In the genomic region with DNA sequence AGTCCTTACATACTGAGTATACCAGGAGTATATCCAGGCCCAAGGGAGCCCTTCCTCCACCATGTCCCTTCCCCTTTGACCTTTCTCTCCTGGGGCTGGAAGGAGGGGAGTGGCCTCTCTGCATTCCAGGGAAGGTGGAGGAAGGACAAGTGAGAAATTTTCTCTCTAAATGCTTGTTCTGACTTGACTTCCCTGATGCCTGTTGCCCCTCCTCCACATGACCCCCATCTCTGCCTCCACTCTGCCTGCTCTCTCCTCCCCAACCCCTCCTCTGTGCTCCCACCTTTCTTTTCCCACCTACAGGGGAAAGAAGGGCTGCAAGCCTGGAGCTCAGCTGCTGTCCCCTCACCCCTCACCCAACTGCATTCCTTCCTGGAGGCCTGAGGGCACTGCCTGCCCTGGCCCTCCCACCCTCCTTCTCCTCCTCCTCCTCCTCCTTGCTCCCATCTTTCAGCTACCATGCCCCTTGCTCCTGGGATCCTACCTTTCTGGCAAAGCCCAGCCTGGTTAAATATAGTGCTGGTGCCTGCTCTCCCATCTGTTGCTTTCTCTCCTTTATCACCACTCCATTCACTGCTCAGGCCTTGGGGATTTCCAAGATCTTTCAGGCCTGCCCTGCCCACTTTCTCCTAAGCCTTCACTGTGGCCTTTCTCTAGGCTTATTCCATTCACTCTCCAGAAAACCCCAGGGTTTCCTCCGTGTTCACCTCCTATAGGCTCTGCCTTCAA, we compare ENCODE assay signal across 9 cellular contexts. TPM values are rescaled to one million over a fixed set of nuclear protein-coding genes. Genes with fewer than 3 reads are reported as not detected.
DNase-seq lines count a peak whose midpoint lies in the region; ATAC-seq, FAIRE-seq and TF ChIP-seq lines count a peak whose summit lies in the region.
"Had no signal": no experiment of that assay in that cellular context is flagged by ENCODE, and none has a peak within 500 bp of the region (broad histone marks: within the 10 kb centered on the region; RNA-seq: fewer than 3 reads in every experiment).

No MANE protein-coding gene starts in this region.

- H3K9me3 ChIP-seq in keratinocyte (ENCODE audit: control insufficient read depth, low read depth, low read length) = no peaks in the 10 kb centered on the region
- H3K9me3 ChIP-seq in testis = no peaks in the 10 kb centered on the region
- H3K9me3 ChIP-seq in effector memory CD4-positive, alpha-beta T cell (ENCODE audit: control insufficient read depth, low read length) = no peaks in the 10 kb centered on the region

- no peaks in the 10 kb centered on the region for H3K79me2 ChIP-seq in keratinocyte (ENCODE audit: control insufficient read depth, insufficient read depth, low read length)

- CTCF ChIA-PET in activated CD8-positive, alpha-beta T cell treated with anti-CD3 and anti-CD28 coated beads, Interleukin-2, amount 10 ng/mL, durations not matched to agents 7 days and 5 days (lab: Charles Lee) = no interaction called here

- peak; percentile 8 for DNase-seq in NCI-H2227 (lab: John Stamatoyannopoulos, UW; ENCODE audit: unreplicated experiment)
- no peak for DNase-seq in NCI-H2227 treated with DMSO at 0.1 percent for 48 hours (lab: John Stamatoyannopoulos, UW)
- peak; percentile 33 for DNase-seq in bronchial epithelial cell (ENCODE audit: low read depth)
- DNase-seq in keratinocyte (ENCODE audit: low read depth, low spot score) = no peak
- peak; percentile 50 for DNase-seq in testis
- DNase-seq in effector memory CD4-positive, alpha-beta T cell = no peak
- no peak for DNase-seq in activated CD8-positive, alpha-beta T cell treated with anti-CD3 and anti-CD28 coated beads, Interleukin-2, amount 10 ng/mL, durations not matched to agents 7 days and 5 days
- DNase-seq: 8988T had no signal

- H3K36me3 ChIP-seq in bronchial epithelial cell (ENCODE audit: control insufficient read depth, insufficient read depth, low read length) (no peaks in the 10 kb centered on the region), keratinocyte (ENCODE audit: control insufficient read depth in 2 of 2, extremely low read depth in 1 of 2, insufficient read depth in 2 of 2, low read length in 2 of 2) (no peaks in the 10 kb centered on the region), testis (ENCODE audit: low read depth, missing control alignments) (no peaks in the 10 kb centered on the region)
- no peaks in the 10 kb centered on the region for H3K36me3 ChIP-seq in effector memory CD4-positive, alpha-beta T cell (ENCODE audit: control insufficient read depth, insufficient read depth, low read length)

- intact Hi-C loops in testis (cut with DNase I; ENCODE audit: low total_unique reads) = no loop called here

- TF ChIP-seq CTCF in bronchial epithelial cell (IDR thresholded peaks at IDR 0.05; ENCODE audit: insufficient read depth, low read length, severe bottlenecking) (no peak), keratinocyte (optimal IDR thresholded peaks at IDR 0.05 in 1 of 3, IDR thresholded peaks at IDR 0.05 in 1 of 3, conservative IDR thresholded peaks at IDR 0.05 in 1 of 3; ENCODE audit: extremely low read depth in 1 of 3, insufficient read depth in 2 of 3, low read length in 3 of 3) (no peak), testis (IDR thresholded peaks at IDR 0.05) (no peak)

- H4K20me1 ChIP-seq in keratinocyte (ENCODE audit: control insufficient read depth, extremely low read depth, insufficient read depth, low read length) = no peaks in the 10 kb centered on the region

- peak overlapping the region; percentile 69 for H2AFZ ChIP-seq in keratinocyte (ENCODE audit: control insufficient read depth, low read length)

- H3K36me3 Mint-ChIP-seq in activated CD8-positive, alpha-beta T cell treated with anti-CD3 and anti-CD28 coated beads, Interleukin-2, amount 10 ng/mL, durations not matched to agents 7 days and 5 days (ENCODE audit: low read depth) = no peaks in the 10 kb centered on the region

- FAIRE-seq in bronchial epithelial cell (lab: Jason Lieb, UNC) (peak; percentile 13), keratinocyte (lab: Jason Lieb, UNC) (no peak)

- no peak for ATAC-seq in HG02642 (IDR thresholded peaks at IDR 0.05; ENCODE audit: poor library complexity, unreplicated experiment)
- no peak for ATAC-seq in activated CD8-positive, alpha-beta T cell treated with anti-CD3 and anti-CD28 coated beads, Interleukin-2, amount 10 ng/mL, durations not matched to agents 7 days and 5 days

- H3K4me2 ChIP-seq in keratinocyte (ENCODE audit: control insufficient read depth, extremely low read depth, insufficient read depth, low read depth, low read length) = peak overlapping the region; percentile 52

- dilution Hi-C loops in keratinocyte (cut with MboI; ENCODE audit: extremely low pct_ligation_motif_present, low sequenced_read_pairs) = no loop called here

- H3K4me1 ChIP-seq in keratinocyte (ENCODE audit: control insufficient read depth, extremely low read depth, insufficient read depth, low read length) (peaks cover 19% of the 10 kb centered on the region), testis (peaks cover 62% of the 10 kb centered on the region)
- H3K4me1 ChIP-seq in effector memory CD4-positive, alpha-beta T cell (ENCODE audit: control insufficient read depth, insufficient read depth, low read length, poor library complexity, severe bottlenecking) = no peaks in the 10 kb centered on the region

- H3K4me3 ChIP-seq in bronchial epithelial cell (ENCODE audit: low read depth, low read length) = no peak overlapping the region
- peak overlapping the region in 1 of 3 experiments; percentile 6 for H3K4me3 ChIP-seq in keratinocyte (ENCODE audit: control insufficient read depth in 2 of 3, extremely low read depth in 1 of 3, insufficient read depth in 2 of 3, low read depth in 1 of 3, low read length in 3 of 3)
- H3K4me3 ChIP-seq in testis = no peak overlapping the region
- H3K4me3 ChIP-seq in effector memory CD4-positive, alpha-beta T cell (ENCODE audit: insufficient read depth, low read depth, low read length, poor library complexity, severe bottlenecking) = no peak overlapping the region

- peak overlapping the region; percentile 2 for H3K9ac ChIP-seq in keratinocyte (ENCODE audit: control insufficient read depth, extremely low read depth, insufficient read depth, low read length)

- H3K9me3 Mint-ChIP-seq in activated CD8-positive, alpha-beta T cell treated with anti-CD3 and anti-CD28 coated beads, Interleukin-2, amount 10 ng/mL, durations not matched to agents 7 days and 5 days (ENCODE audit: insufficient read depth) = no peaks in the 10 kb centered on the region

- peaks cover 2% of the 10 kb centered on the region for H3K9me1 ChIP-seq in keratinocyte (ENCODE audit: control insufficient read depth, extremely low read depth, insufficient read depth, low read length)

- TF ChIP-seq POLR2A in testis (IDR thresholded peaks at IDR 0.05) = no peak

- WGBS in testis, 2 donors = 41 to 61% methylated on average over 1 of the region's 1 CpG

- H3K4me1 Mint-ChIP-seq in activated CD8-positive, alpha-beta T cell treated with anti-CD3 and anti-CD28 coated beads, Interleukin-2, amount 10 ng/mL, durations not matched to agents 7 days and 5 days (ENCODE audit: low read depth) = no peaks in the 10 kb centered on the region

- H3K4me3 Mint-ChIP-seq in activated CD8-positive, alpha-beta T cell treated with anti-CD3 and anti-CD28 coated beads, Interleukin-2, amount 10 ng/mL, durations not matched to agents 7 days and 5 days = no peak overlapping the region

- H3K27ac ChIP-seq in keratinocyte (ENCODE audit: control insufficient read depth, insufficient read depth, low read length) (peak overlapping the region; percentile 25), testis (peak overlapping the region; percentile 1 to 51)
- no peak overlapping the region for H3K27ac ChIP-seq in effector memory CD4-positive, alpha-beta T cell (ENCODE audit: insufficient read depth, low read length, poor library complexity, severe bottlenecking)

- H3K27me3 Mint-ChIP-seq in activated CD8-positive, alpha-beta T cell treated with anti-CD3 and anti-CD28 coated beads, Interleukin-2, amount 10 ng/mL, durations not matched to agents 7 days and 5 days (ENCODE audit: low read depth) = peaks cover 2% of the 10 kb centered on the region

- no peak overlapping the region for H3K27ac Mint-ChIP-seq in activated CD8-positive, alpha-beta T cell treated with anti-CD3 and anti-CD28 coated beads, Interleukin-2, amount 10 ng/mL, durations not matched to agents 7 days and 5 days

- POLR2A ChIA-PET in activated CD8-positive, alpha-beta T cell treated with anti-CD3 and anti-CD28 coated beads, Interleukin-2, amount 10 ng/mL, durations not matched to agents 7 days and 5 days (lab: Charles Lee) = no interaction called here

- H3K27me3 ChIP-seq in bronchial epithelial cell (ENCODE audit: control insufficient read depth, insufficient read depth, low read length) (no peaks in the 10 kb centered on the region), keratinocyte (ENCODE audit: control insufficient read depth, extremely low read depth, insufficient read depth, low read length) (no peaks in the 10 kb centered on the region), testis (no peaks in the 10 kb centered on the region)
- H3K27me3 ChIP-seq in effector memory CD4-positive, alpha-beta T cell (replicated peaks; ENCODE audit: control insufficient read depth, insufficient read depth, low read length, poor library complexity, severe bottlenecking) = no peaks in the 10 kb centered on the region

RNA-seq across cellular contexts. Expression of a gene that starts 8.5 kb away (rescaled TPM):
- total RNA-seq in bronchial epithelial cell = 20.3 and 26.9 TPM in 2 replicates
- 22.0 to 34.4 TPM (median 32.9 TPM) in 3 replicates for polyA plus RNA-seq in keratinocyte
- 8.2 TPM for polyA plus RNA-seq in keratinocyte (2011; ENCODE audit: low read depth)
- polyA plus RNA-seq in keratinocyte (2011; cell fraction: cytosol; rRNA removed) = 10.4 and 11.3 TPM in 2 replicates
- 71.4 and 71.9 TPM in 2 replicates for polyA plus RNA-seq in keratinocyte (2011; cell fraction: nucleus; rRNA removed)
- 29.5 and 36.6 TPM in 2 replicates for polyA plus RNA-seq in keratinocyte (2012; ENCODE audit: low replicate concordance)
- 72.6 to 230 TPM (median 84.9 TPM) in 3 replicates for polyA minus RNA-seq in keratinocyte
- polyA minus RNA-seq in keratinocyte (2011; cell fraction: cytosol; rRNA and poly(A)+ RNA removed) = 34.0 TPM
- polyA minus RNA-seq in keratinocyte (2011; cell fraction: nucleus; rRNA and poly(A)+ RNA removed) = 107 and 141 TPM in 2 replicates
- 100 to 1,000 TPM; 169 to 216 TPM for total RNA-seq in testis
- 85.8 TPM for polyA plus RNA-seq in testis (ENCODE audit: insufficient read depth, low read depth, low replicate concordance)
- 10 to 100 TPM; 18.8 to 19.7 TPM for total RNA-seq in activated CD8-positive, alpha-beta T cell treated with anti-CD3 and anti-CD28 coated beads, Interleukin-2, amount 10 ng/mL, durations not matched to agents 7 days and 5 days

RNA-seq across cellular contexts. Expression of a gene that starts 32.5 kb away (rescaled TPM):
- total RNA-seq in bronchial epithelial cell (1.3 and 3.3 TPM in 2 replicates), testis (10 to 100 TPM; 15.1 to 19.4 TPM)
- polyA plus RNA-seq in keratinocyte (9.6 to 17.8 TPM (median 13.1 TPM) in 3 replicates), testis (ENCODE audit: insufficient read depth, low read depth, low replicate concordance) (40.9 TPM)
- polyA plus RNA-seq in keratinocyte (2011; ENCODE audit: low read depth) = 0.97 TPM
- 6.6 and 9.3 TPM in 2 replicates for polyA plus RNA-seq in keratinocyte (2011; cell fraction: cytosol; rRNA removed)
- polyA plus RNA-seq in keratinocyte (2011; cell fraction: nucleus; rRNA removed) = 76.2 and 146 TPM in 2 replicates
- 5.3 and 11.9 TPM in 2 replicates for polyA plus RNA-seq in keratinocyte (2012; ENCODE audit: low replicate concordance)
- polyA minus RNA-seq in keratinocyte = 26.3 to 33.1 TPM (median 27.7 TPM) in 3 replicates
- polyA minus RNA-seq in keratinocyte (2011; cell fraction: cytosol; rRNA and poly(A)+ RNA removed) = 13.0 TPM
- polyA minus RNA-seq in keratinocyte (2011; cell fraction: nucleus; rRNA and poly(A)+ RNA removed) = 6.0 and 13.9 TPM in 2 replicates
- total RNA-seq in activated CD8-positive, alpha-beta T cell treated with anti-CD3 and anti-CD28 coated beads, Interleukin-2, amount 10 ng/mL, durations not matched to agents 7 days and 5 days = 10 to 100 TPM; 23.2 to 25.7 TPM

RNA-seq across cellular contexts. Expression of a gene that starts 39.3 kb away (rescaled TPM):
- total RNA-seq in bronchial epithelial cell = 0.79 and 2.2 TPM in 2 replicates
- 2.8 to 9.0 TPM (median 7.1 TPM) in 3 replicates for polyA plus RNA-seq in keratinocyte
- 0.94 TPM for polyA plus RNA-seq in keratinocyte (2011; ENCODE audit: low read depth)
- 0.34 and 0.55 TPM in 2 replicates for polyA plus RNA-seq in keratinocyte (2011; cell fraction: cytosol; rRNA removed)
- 35.1 and 49.7 TPM in 2 replicates for polyA plus RNA-seq in keratinocyte (2011; cell fraction: nucleus; rRNA removed)
- 1.7 and 3.7 TPM in 2 replicates for polyA plus RNA-seq in keratinocyte (2012; ENCODE audit: low replicate concordance)
- polyA minus RNA-seq in keratinocyte = 1.2 to 2.3 TPM (median 2.2 TPM) in 3 replicates
- not detected for polyA minus RNA-seq in keratinocyte (2011; cell fraction: cytosol; rRNA and poly(A)+ RNA removed)
- polyA minus RNA-seq in keratinocyte (2011; cell fraction: nucleus; rRNA and poly(A)+ RNA removed) = 3.0 and 3.2 TPM in 2 replicates
- total RNA-seq in testis = 10 to 100 TPM in 1 of 2 donors, 1 to 10 TPM in 1; 3.8 to 10.4 TPM
- 9.1 TPM for polyA plus RNA-seq in testis (ENCODE audit: insufficient read depth, low read depth, low replicate concordance)
- total RNA-seq in activated CD8-positive, alpha-beta T cell treated with anti-CD3 and anti-CD28 coated beads, Interleukin-2, amount 10 ng/mL, durations not matched to agents 7 days and 5 days = 1 to 10 TPM; 3.8 to 4.7 TPM

RNA-seq across cellular contexts. Expression of a gene that starts 49.4 kb away (rescaled TPM):
- total RNA-seq in bronchial epithelial cell (4.5 and 9.1 TPM in 2 replicates), testis (10 to 100 TPM; 31.6 to 36.1 TPM)
- polyA plus RNA-seq in keratinocyte (16.5 to 21.2 TPM (median 20.4 TPM) in 3 replicates), testis (ENCODE audit: insufficient read depth, low read depth, low replicate concordance) (33.6 TPM)
- polyA plus RNA-seq in keratinocyte (2011; ENCODE audit: low read depth) = 0.60 TPM
- 22.7 and 22.8 TPM in 2 replicates for polyA plus RNA-seq in keratinocyte (2011; cell fraction: cytosol; rRNA removed)
- 10.8 and 13.8 TPM in 2 replicates for polyA plus RNA-seq in keratinocyte (2011; cell fraction: nucleus; rRNA removed)
- polyA plus RNA-seq in keratinocyte (2012; ENCODE audit: low replicate concordance) = 6.7 and 11.8 TPM in 2 replicates
- polyA minus RNA-seq in keratinocyte = 10.8 to 13.7 TPM (median 12.8 TPM) in 3 replicates
- polyA minus RNA-seq in keratinocyte (2011; cell fraction: cytosol; rRNA and poly(A)+ RNA removed) = 9.2 TPM
- polyA minus RNA-seq in keratinocyte (2011; cell fraction: nucleus; rRNA and poly(A)+ RNA removed) = 3.6 and 8.1 TPM in 2 replicates
- total RNA-seq in activated CD8-positive, alpha-beta T cell treated with anti-CD3 and anti-CD28 coated beads, Interleukin-2, amount 10 ng/mL, durations not matched to agents 7 days and 5 days = 10 to 100 TPM; 19.6 to 25.2 TPM

RNA-seq across cellular contexts. Expression of a gene that starts 49.8 kb away (rescaled TPM):
- total RNA-seq in bronchial epithelial cell (300 and 621 TPM in 2 replicates), testis (100 to 1,000 TPM; 207 to 252 TPM)
- polyA plus RNA-seq in keratinocyte (216 to 588 TPM (median 332 TPM) in 3 replicates), testis (ENCODE audit: insufficient read depth, low read depth, low replicate concordance) (331 TPM)
- polyA plus RNA-seq in keratinocyte (2011; ENCODE audit: low read depth) = 345 TPM
- polyA plus RNA-seq in keratinocyte (2011; cell fraction: cytosol; rRNA removed) = 429 and 562 TPM in 2 replicates
- polyA plus RNA-seq in keratinocyte (2011; cell fraction: nucleus; rRNA removed) = 205 and 231 TPM in 2 replicates
- polyA plus RNA-seq in keratinocyte (2012; ENCODE audit: low replicate concordance) = 463 and 476 TPM in 2 replicates
- polyA minus RNA-seq in keratinocyte = 394 to 579 TPM (median 534 TPM) in 3 replicates
- polyA minus RNA-seq in keratinocyte (2011; cell fraction: cytosol; rRNA and poly(A)+ RNA removed) = 567 TPM
- 109 and 169 TPM in 2 replicates for polyA minus RNA-seq in keratinocyte (2011; cell fraction: nucleus; rRNA and poly(A)+ RNA removed)
- total RNA-seq in activated CD8-positive, alpha-beta T cell treated with anti-CD3 and anti-CD28 coated beads, Interleukin-2, amount 10 ng/mL, durations not matched to agents 7 days and 5 days = 100 to 1,000 TPM; 518 to 520 TPM

Comparison
In these comparisons a context has a peak if more than half of its experiments do, and no peak if none do; other contexts are left out.
1. DNase-seq: peak in NCI-H2227 (single experiment), bronchial epithelial cell (single experiment) and testis (single experiment); none in NCI-H2227 treated with DMSO at 0.1 percent for 48 hours (single experiment), keratinocyte (single experiment), effector memory CD4-positive, alpha-beta T cell (0 of 3) and activated CD8-positive, alpha-beta T cell treated with anti-CD3 and anti-CD28 coated beads, Interleukin-2, amount 10 ng/mL, durations not matched to agents 7 days and 5 days (single experiment).